ENCODE assay signal across 18 cellular contexts in genomic region chr20:50545123-50545522, GRCh38. TPM values are rescaled to one million over a fixed set of nuclear protein-coding genes. Genes with fewer than 3 reads are reported as not detected.
DNase-seq lines count a peak whose midpoint lies in the region; ATAC-seq, FAIRE-seq and TF ChIP-seq lines count a peak whose summit lies in the region.
"Had no signal": no experiment of that assay in that cellular context is flagged by ENCODE, and none has a peak within 500 bp of the region (broad histone marks: within the 10 kb centered on the region; RNA-seq: fewer than 3 reads in every experiment).

No MANE protein-coding gene starts in this region.

- H3K4me1 ChIP-seq in GM12878 (ENCODE audit: control insufficient read depth, insufficient read depth, low read length) = peaks cover 71% of the 10 kb centered on the region

- peaks cover 90% of the 10 kb centered on the region for H3K79me2 ChIP-seq in GM12878 (ENCODE audit: control insufficient read depth, insufficient read depth, low read length)

- peaks cover 86% of the 10 kb centered on the region for H3K4me1 Mint-ChIP-seq in activated naive CD4-positive, alpha-beta T cell treated with anti-CD3 and anti-CD28 coated beads for 36 hours (ENCODE audit: low read depth)
- peaks cover 66% of the 10 kb centered on the region for H3K4me1 Mint-ChIP-seq in T-helper 17 cell
- peaks cover 35 to 63% of the 10 kb centered on the region in 2 donors for H3K4me1 Mint-ChIP-seq in stimulated activated naive B cell treated with anti-CD40 and anti-IgM and Interleukin-4, amounts not matched to agents 10 μg/mL and 1 μg/mL and 100 μg/mL, for 72 hours

- CTCF ChIA-PET in activated naive CD4-positive, alpha-beta T cell treated with anti-CD3 and anti-CD28 coated beads for 36 hours (lab: Charles Lee) = interaction anchor here (1.1 to 2.0 kb wide), 3 partner anchors 16 to 29 kb away, joined by 3 to 7 read pairs (median 7); no protein-coding TSS in a partner anchor
- CTCF ChIA-PET in GM12878 (lab: Yijun Ruan, JAX) = interaction anchor here (0.7 to 1.5 kb wide), 3 partner anchors 25 to 34 kb away, joined by 3 to 5 read pairs (median 4); partner anchors contain the start of gene PTPN1

- TF ChIP-seq CTCF in GM12878 (IDR thresholded peaks at IDR 0.05 in 2 of 3, conservative IDR thresholded peaks at IDR 0.05 in 1 of 3; ENCODE audit: control insufficient read depth in 2 of 3, extremely low read depth in 1 of 3, insufficient read depth in 1 of 3, low read depth in 3 of 3, low read length in 3 of 3) = no peak

- H3K9ac ChIP-seq in GM12878 (ENCODE audit: control insufficient read depth, insufficient read depth, low read length) = no peak overlapping the region

- H3K4me2 ChIP-seq in GM12878 (ENCODE audit: control insufficient read depth, insufficient read depth) = peak overlapping the region; percentile 45

- H3K9me3 Mint-ChIP-seq in activated naive CD4-positive, alpha-beta T cell treated with anti-CD3 and anti-CD28 coated beads for 36 hours = no peaks in the 10 kb centered on the region
- peaks cover 0 to 1% of the 10 kb centered on the region in 2 donors for H3K9me3 Mint-ChIP-seq in stimulated activated naive B cell treated with anti-CD40 and anti-IgM and Interleukin-4, amounts not matched to agents 10 μg/mL and 1 μg/mL and 100 μg/mL, for 72 hours
- H3K9me3 Mint-ChIP-seq: dendritic cell treated with granulocyte-macrophage colony-stimulating factor and Interleukin-4, amounts not matched to agents 40 ng/mL and 50 ng/mL, for 4 days had no signal

- no peaks in the 10 kb centered on the region for H3K9me3 ChIP-seq in T-helper 17 cell (ENCODE audit: control insufficient read depth, low read length, poor library complexity, severe bottlenecking)
- no peaks in the 10 kb centered on the region for H3K9me3 ChIP-seq in GM12878 (replicated peaks; ENCODE audit: control insufficient read depth, insufficient read depth, low read length)
- H3K9me3 ChIP-seq: transverse colon had no signal

- H3K36me3 Mint-ChIP-seq in activated naive CD4-positive, alpha-beta T cell treated with anti-CD3 and anti-CD28 coated beads for 36 hours (ENCODE audit: low read depth) = peaks cover 51% of the 10 kb centered on the region
- no peaks in the 10 kb centered on the region for H3K36me3 Mint-ChIP-seq in T-helper 17 cell (ENCODE audit: low read depth)
- peaks cover 44 to 69% of the 10 kb centered on the region in 2 donors for H3K36me3 Mint-ChIP-seq in stimulated activated naive B cell treated with anti-CD40 and anti-IgM and Interleukin-4, amounts not matched to agents 10 μg/mL and 1 μg/mL and 100 μg/mL, for 72 hours

- no peaks in the 10 kb centered on the region for H3K27me3 Mint-ChIP-seq in activated naive CD4-positive, alpha-beta T cell treated with anti-CD3 and anti-CD28 coated beads for 36 hours (ENCODE audit: low read depth)
- no peaks in the 10 kb centered on the region for H3K27me3 Mint-ChIP-seq in T-helper 17 cell
- H3K27me3 Mint-ChIP-seq in stimulated activated naive B cell treated with anti-CD40 and anti-IgM and Interleukin-4, amounts not matched to agents 10 μg/mL and 1 μg/mL and 100 μg/mL, for 72 hours = no peaks in the 10 kb centered on the region
- H3K27me3 Mint-ChIP-seq: dendritic cell treated with granulocyte-macrophage colony-stimulating factor and Interleukin-4, amounts not matched to agents 40 ng/mL and 50 ng/mL, for 4 days had no signal

- in situ Hi-C loops in GM12878 (cut with MboI) = no loop called here

- ATAC-seq in T-helper 17 cell (no peak), GM12878 (no peak), GM21390 (IDR thresholded peaks at IDR 0.05; ENCODE audit: unreplicated experiment) (no peak)
- ATAC-seq in stimulated activated naive B cell treated with anti-CD40 and anti-IgM and Interleukin-4, amounts not matched to agents 10 μg/mL and 1 μg/mL and 100 μg/mL, for 72 hours (replicated peaks) = no peak

- peak overlapping the region; percentile 94 for H3K27ac Mint-ChIP-seq in activated naive CD4-positive, alpha-beta T cell treated with anti-CD3 and anti-CD28 coated beads for 36 hours
- no peak overlapping the region for H3K27ac Mint-ChIP-seq in T-helper 17 cell
- peak overlapping the region; percentile 87 for H3K27ac Mint-ChIP-seq in stimulated activated naive B cell treated with anti-CD40 and anti-IgM and Interleukin-4, amounts not matched to agents 10 μg/mL and 1 μg/mL and 100 μg/mL, for 72 hours

- TF ChIP-seq EP300 in GM12878 (IDR thresholded peaks at IDR 0.05; ENCODE audit: borderline replicate concordance in 1 of 2, control insufficient read depth in 1 of 2, low read depth in 2 of 2, low read length in 2 of 2) = no peak

- H3K27ac ChIP-seq in GM12878 (ENCODE audit: control insufficient read depth, insufficient read depth) = peak overlapping the region; percentile 30
- H3K27ac ChIP-seq: brain microvascular endothelial cell, transverse colon had no signal

- no peak for TF ChIP-seq RAD21 in GM12878 (IDR thresholded peaks at IDR 0.05; ENCODE audit: insufficient read depth, low read depth, low read length)

- FAIRE-seq in GM12878 (lab: Jason Lieb, UNC) = no peak

- no peak overlapping the region for H3K4me3 ChIP-seq in GM12878
- H3K4me3 ChIP-seq: transverse colon had no signal

- WGBS in GM12878 (ENCODE audit: insufficient coverage, insufficient replicate concordance, low lambda C conversion rate, missing lambda C conversion rate) = 23% methylated on average over 5 of the region's 5 CpGs

- H3K4me3 Mint-ChIP-seq in activated naive CD4-positive, alpha-beta T cell treated with anti-CD3 and anti-CD28 coated beads for 36 hours = no peak overlapping the region
- H3K4me3 Mint-ChIP-seq in T-helper 17 cell = peak overlapping the region; percentile 61
- peak overlapping the region; percentile 17 to 83 for H3K4me3 Mint-ChIP-seq in stimulated activated naive B cell treated with anti-CD40 and anti-IgM and Interleukin-4, amounts not matched to agents 10 μg/mL and 1 μg/mL and 100 μg/mL, for 72 hours

- no peaks in the 10 kb centered on the region for H3K27me3 ChIP-seq in GM12878 (replicated peaks in 1 of 2; ENCODE audit: control insufficient read depth in 2 of 2, insufficient read depth in 2 of 2, low read length in 1 of 2)
- H3K27me3 ChIP-seq: brain microvascular endothelial cell, transverse colon had no signal

- no peak for TF ChIP-seq POLR2A in GM12878 (IDR thresholded peaks at IDR 0.05; ENCODE audit: low read depth, low read length)

- H4K20me1 ChIP-seq in GM12878 (ENCODE audit: control insufficient read depth, insufficient read depth) = no peaks in the 10 kb centered on the region; the same call in 1 of the 2 replicates

- POLR2A ChIA-PET in GM12878 (lab: Charles Lee) = interaction anchor here (1.0 to 5.2 kb wide), 2 partner anchors 20 to 32 kb away, joined by 3 to 44 read pairs; partner anchors contain the start of gene PTPN1

- RAD21 ChIA-PET in GM12878 (lab: Charles Lee; ENCODE audit: unreplicated experiment) = interaction anchor here (0.9 to 12.3 kb wide), 5 partner anchors 8 to 41 kb away, joined by 3 to 167 read pairs (median 3); partner anchors contain the start of gene PTPN1

- BruUV-seq in GM12878 (replicated peaks; lab: Mats Ljungman, UMichigan) = no TSS peak

- intact Hi-C loops in activated naive CD4-positive, alpha-beta T cell treated with anti-CD3 and anti-CD28 coated beads for 36 hours (cut with micrococcal nuclease) = no loop called here
- intact Hi-C loops in GM12878 (cut with micrococcal nuclease; ENCODE audit: unreplicated experiment) = no loop called here

- H3K36me3 ChIP-seq in GM12878 (ENCODE audit: control insufficient read depth in 2 of 2, insufficient read depth in 2 of 2, low read length in 1 of 2) = peaks cover 4 to 5% of the 10 kb centered on the region in 2 experiments; a peak in 3 of 4 replicates
- H3K36me3 ChIP-seq: transverse colon had no signal

- no peak for DNase-seq in activated naive CD4-positive, alpha-beta T cell treated with anti-CD3 and anti-CD28 coated beads for 36 hours
- no peak for DNase-seq in activated naive CD4-positive, alpha-beta T cell treated with anti-CD3 and anti-CD28 coated beads, Interleukin-2, amount 50 U/mL, for 16 hours
- DNase-seq in T-helper 17 cell = no peak
- DNase-seq in GM12878 (ENCODE audit: low read depth, low spot score) = no peak
- no peak for DNase-seq in stimulated activated naive B cell treated with anti-CD40 and anti-IgM and Interleukin-4, amounts not matched to agents 10 μg/mL and 1 μg/mL and 100 μg/mL, for 72 hours
- no peak for DNase-seq in stimulated activated naive CD4-positive, alpha-beta T cell treated with Interleukin-2 at 50 U/mL for 16 hours (lab: John Stamatoyannopoulos, UW)
- DNase-seq in stimulated activated CD4-positive, alpha-beta T cell treated with anti-CD3 and anti-CD28 coated beads, Interleukin-4, amount 100 ng/mL, for 4 hours = no peak
- DNase-seq: activated gamma-delta T cell treated with Interleukin-2 at 50 U/mL for 16 hours, brain microvascular endothelial cell, foreskin fibroblast, GOT3, hypothalamus, mesendoderm, NCI-H187 treated with DMSO at 0.1 percent for 48 hours, NCI-H446, transverse colon had no signal

- H2AFZ ChIP-seq in GM12878 (ENCODE audit: control insufficient read depth, low read depth, low read length) = no peak overlapping the region

- SMC1A ChIA-PET in GM12878 (lab: Charles Lee; ENCODE audit: uncharacterized antibody, unreplicated experiment) = interaction anchor here (73.1 to 95.1 kb wide), 2 partner anchors 1 to 36 kb away, joined by 2799 read pairs; partner anchors contain the start of gene PTPN1

TF ChIP-seq in GM12878, 131 proteins besides CTCF, POLR2A, EP300 and RAD21:
- TF ChIP-seq RUNX3 (IDR thresholded peaks at IDR 0.05; ENCODE audit: low read length) (peak; percentile 54), ASH2L (IDR thresholded peaks at IDR 0.05; ENCODE audit: borderline replicate concordance, low read depth) (no peak)

RNA-seq across cellular contexts. Expression of gene PTPN1, which starts 34.9 kb away (rescaled TPM):
- total RNA-seq in activated naive CD4-positive, alpha-beta T cell treated with anti-CD3 and anti-CD28 coated beads for 36 hours = 100 to 1,000 TPM; 111 to 119 TPM
- total RNA-seq in T-helper 17 cell (10 to 100 TPM; 65.5 to 67.7 TPM), GM12878 (2014; rRNA removed) (61.1 and 66.4 TPM in 2 replicates), GM12878 (2014; rRNA removed; fragmentation: Illumina TruSeq; extraction: Trizol) (45.9 and 47.0 TPM in 2 replicates), GM12878 (2021) (72.8 and 74.7 TPM in 2 replicates)
- 69.6 and 70.9 TPM in 2 replicates for total RNA-seq in GM12878 (2013; cell fraction: nucleolus; rRNA removed)
- 32.2 TPM for polyA plus RNA-seq in GM12878 (2011; ENCODE audit: low read depth)
- polyA plus RNA-seq in GM12878 (2011; rRNA removed) (33.1 and 40.4 TPM in 2 replicates), GM12878 (2014; fragmentation: Illumina TruSeq; extraction: Trizol) (66.7 and 72.2 TPM in 2 replicates), GM12878 (2014; fragmentation: Nextera tagmentation; extraction: Ambion mirVana) (10 to 100 TPM; 15.9 to 20.2 TPM), GM12878 (2014; rRNA removed) (57.6 and 57.8 TPM in 2 replicates), GM12878 (2016; fragmentation: Nextera tagmentation; extraction: Ambion mirVana) (10 to 100 TPM; 37.7 to 40.8 TPM)
- 37.7 and 41.0 TPM in 2 replicates for polyA plus RNA-seq in GM12878 (2011; cell fraction: cytosol; rRNA removed)
- 52.3 and 57.0 TPM in 2 replicates for polyA plus RNA-seq in GM12878 (2011; cell fraction: nucleus; rRNA removed)
- polyA plus RNA-seq in GM12878 (2012) = 49.6 and 58.1 TPM in 2 replicates
- 29.8 and 31.8 TPM in 2 replicates for polyA minus RNA-seq in GM12878 (2011; rRNA and poly(A)+ RNA removed)
- 12.2 and 13.9 TPM in 2 replicates for polyA minus RNA-seq in GM12878 (2011; cell fraction: cytosol; rRNA and poly(A)+ RNA removed)
- 10.9 and 16.2 TPM in 2 replicates for polyA minus RNA-seq in GM12878 (2011; cell fraction: nucleus; rRNA and poly(A)+ RNA removed)
